ENCODE assay signal across 9 cellular contexts in genomic region chr3:127786358-127787070, GRCh38. TPM values are rescaled to one million over a fixed set of nuclear protein-coding genes. Genes with fewer than 3 reads are reported as not detected.
A peak's percentile ranks its signal among the peaks of the same experiment; 100 is the strongest.
DNase-seq lines count a peak whose midpoint lies in the region.
"Had no signal": no experiment of that assay in that cellular context is flagged by ENCODE, and none has a peak within 500 bp of the region (broad histone marks: within the 10 kb centered on the region; RNA-seq: fewer than 3 reads in every experiment).

No MANE protein-coding gene starts in this region.

- no peak overlapping the region for H3K18ac ChIP-seq in mesendoderm (ENCODE audit: low read length)

- H3K79me1 ChIP-seq in mesendoderm (ENCODE audit: low read length): no peaks in the 10 kb centered on the region

- no peak overlapping the region for H4K8ac ChIP-seq in mesendoderm (ENCODE audit: low read depth, low read length)

- no peak overlapping the region for H3K56ac ChIP-seq in mesendoderm (ENCODE audit: low read length)

- no peak overlapping the region for H2BK5ac ChIP-seq in mesendoderm (ENCODE audit: low read length)

- no peak overlapping the region for H2AK5ac ChIP-seq in mesendoderm (ENCODE audit: low read length)

- H3K36me3 ChIP-seq in mesendoderm (ENCODE audit: control insufficient read depth, insufficient read depth, low read length): no peaks in the 10 kb centered on the region

- no peak overlapping the region for H3K23ac ChIP-seq in mesendoderm (ENCODE audit: low read length)

- H2BK120ac ChIP-seq in mesendoderm (ENCODE audit: low read depth, low read length): no peak overlapping the region

- H3K4me2 ChIP-seq in mesendoderm (ENCODE audit: low read length): no peak overlapping the region

- no CpG with 5 or more reads among the region's 19 CpGs for WGBS in mesendoderm (ENCODE audit: extremely low coverage, insufficient coverage, low lambda C conversion rate)

- no peak overlapping the region for H3K27ac ChIP-seq in mesendoderm (ENCODE audit: low read depth, low read length)

- H3K4me3 ChIP-seq in mesendoderm (ENCODE audit: low read length): no peak overlapping the region

- peak; percentile 64 for DNase-seq in DMS153 treated with DMSO at 0.1 percent for 48 hours (lab: John Stamatoyannopoulos, UW; ENCODE audit: unreplicated experiment)
- peak; percentile 90 for DNase-seq in NCI-H524 treated with DMSO at 0.1 percent for 48 hours (lab: John Stamatoyannopoulos, UW)
- peak; percentile 35 to 86 (median 69) for DNase-seq in head of caudate nucleus
- peak; percentile 60 for DNase-seq in putamen (ENCODE audit: low spot score)
- no peak for DNase-seq in activated naive CD4-positive, alpha-beta T cell treated with anti-CD3 and anti-CD28 coated beads, Interleukin-2, amount 50 U/mL, for 16 hours
- no peak for DNase-seq in mesendoderm
- DNase-seq in stimulated activated CD4-positive, alpha-beta T cell treated with anti-CD3 and anti-CD28 coated beads, Interleukin-4, amount 100 ng/mL, for 4 hours: no peak
- no peak for DNase-seq in activated T-cell treated with anti-CD3 and anti-CD28 coated beads, Interleukin-2, amount 50 U/mL, for 1 hour
- DNase-seq: SW 1271 had no signal

- no peak overlapping the region for H2BK15ac ChIP-seq in mesendoderm (replicated peaks; ENCODE audit: low read depth)

- no peak overlapping the region for H3K9ac ChIP-seq in mesendoderm (ENCODE audit: low read length)

- no peak overlapping the region for H3K4ac ChIP-seq in mesendoderm (ENCODE audit: low read depth, low read length)

- no peaks in the 10 kb centered on the region for H3K79me2 ChIP-seq in mesendoderm (ENCODE audit: control insufficient read depth, insufficient read depth, low read length)

- intact Hi-C loops in head of caudate nucleus (cut with DNase I): no loop called here

- no peaks in the 10 kb centered on the region for H3K27me3 ChIP-seq in mesendoderm (ENCODE audit: insufficient read depth, low read length, poor library complexity)

- H3K4me1 ChIP-seq in mesendoderm (ENCODE audit: control insufficient read depth, low read depth, low read length): no peaks in the 10 kb centered on the region

- H4K5ac ChIP-seq in mesendoderm (ENCODE audit: low read length): no peak overlapping the region

RNA-seq across cellular contexts. Expression of gene MGLL, which starts 35.8 kb away (rescaled TPM):
- polyA plus RNA-seq in mesendoderm (2013, experiment 1 of 2): 0.17 TPM
- polyA plus RNA-seq in mesendoderm (2013, experiment 2 of 2): 0.20 TPM

Comparison
In these comparisons a context has a peak if more than half of its experiments do, and no peak if none do; other contexts are left out.
1. DNase-seq: peak in DMS153 treated with DMSO at 0.1 percent for 48 hours (single experiment), NCI-H524 treated with DMSO at 0.1 percent for 48 hours (single experiment), head of caudate nucleus (42 of 42) and putamen (single experiment); none in activated naive CD4-positive, alpha-beta T cell treated with anti-CD3 and anti-CD28 coated beads, Interleukin-2, amount 50 U/mL, for 16 hours (single experiment), mesendoderm (single experiment), stimulated activated CD4-positive, alpha-beta T cell treated with anti-CD3 and anti-CD28 coated beads, Interleukin-4, amount 100 ng/mL, for 4 hours (0 of 2) and activated T-cell treated with anti-CD3 and anti-CD28 coated beads, Interleukin-2, amount 50 U/mL, for 1 hour (single experiment).